ENCODE assay signal across 8 cellular contexts in genomic region chr3:14598143-14598569, GRCh38. TPM values are rescaled to one million over a fixed set of nuclear protein-coding genes. Genes with fewer than 3 reads are reported as not detected.
DNase-seq lines count a peak whose midpoint lies in the region; ATAC-seq, FAIRE-seq and TF ChIP-seq lines count a peak whose summit lies in the region.
"Had no signal": no experiment of that assay in that cellular context is flagged by ENCODE, and none has a peak within 500 bp of the region (broad histone marks: within the 10 kb centered on the region; RNA-seq: fewer than 3 reads in every experiment).

No MANE protein-coding gene starts in this region.

- H3K9ac ChIP-seq in K562 (ENCODE audit: insufficient read depth in 1 of 2, low read depth in 2 of 2, low read length in 2 of 2) (no peak overlapping the region), neural progenitor cell (no peak overlapping the region)

- H3K4me2 ChIP-seq in K562 (ENCODE audit: insufficient read depth, low read length) (no peak overlapping the region), neural progenitor cell (no peak overlapping the region)

- H3K4me3 Mint-ChIP-seq in neural progenitor cell = no peak overlapping the region
- H3K4me3 Mint-ChIP-seq: memory B cell had no signal

- no peak for TF ChIP-seq RAD21 in K562 (CRISPR knock-in tag; conservative IDR thresholded peaks at IDR 0.05 in 1 of 2, IDR thresholded peaks at IDR 0.05 in 1 of 2)

- H3K4me1 Mint-ChIP-seq in neural progenitor cell = peaks cover 35% of the 10 kb centered on the region
- H3K4me1 Mint-ChIP-seq: memory B cell had no signal

- FAIRE-seq in K562 (lab: Jason Lieb, UNC) = peak; percentile 93

- no peaks in the 10 kb centered on the region for H3K36me3 ChIP-seq in K562 (ENCODE audit: control insufficient read depth, insufficient read depth, low read length)
- H3K36me3 ChIP-seq in neural progenitor cell = no peaks in the 10 kb centered on the region

- peaks cover under 1% of the 10 kb centered on the region for H3K9me3 Mint-ChIP-seq in neural progenitor cell

- H3K36me3 Mint-ChIP-seq in neural progenitor cell = no peaks in the 10 kb centered on the region
- H3K36me3 Mint-ChIP-seq: memory B cell had no signal

- in situ Hi-C loops in K562 (cut with MboI) (no loop called here), G401 (cut with HindIII; ENCODE audit: low sequenced_read_pairs) (no loop called here)

- DNase-seq in HS-27A (ENCODE audit: low read depth) (peak; percentile 8), T-helper 1 cell (peak in 3 of 5 donors; percentile 31 to 35 (median 33)), K562 (ENCODE audit: extremely low read depth in 1 of 4, low spot score in 3 of 4) (peak; percentile 58 to 73 (median 68)), neural progenitor cell (ENCODE audit: low spot score) (peak; percentile 83), DMS114 treated with DMSO at 0.1 percent for 48 hours (lab: John Stamatoyannopoulos, UW; ENCODE audit: unreplicated experiment) (no peak), cerebellar nuclear complex (lab: John Stamatoyannopoulos, UW) (no peak), G401 (ENCODE audit: low spot score) (no peak)

- peaks cover 36% of the 10 kb centered on the region for H3K27me3 Mint-ChIP-seq in neural progenitor cell (ENCODE audit: insufficient read depth, low read depth)

- H3K27ac Mint-ChIP-seq in neural progenitor cell = no peak overlapping the region
- H3K27ac Mint-ChIP-seq: memory B cell had no signal

- TF ChIP-seq POLR2A in K562 (conservative IDR thresholded peaks at IDR 0.05) = no peak

- intact Hi-C loops in K562 (cut with micrococcal nuclease) = no loop called here

- POLR2A ChIA-PET in K562 (lab: Yijun Ruan, JAX) = interaction anchor here (0.6 kb wide), 1 partner anchor 109 kb away, joined by 3 read pairs; no protein-coding TSS in a partner anchor

- no peak overlapping the region for H2AFZ ChIP-seq in K562 (ENCODE audit: low read depth, low read length)
- no peak overlapping the region for H2AFZ ChIP-seq in neural progenitor cell (replicated peaks)

- peaks cover 0 to 12% of the 10 kb centered on the region in 2 experiments; a peak in 2 of 5 replicates for H3K4me1 ChIP-seq in K562 (replicated peaks in 1 of 2; ENCODE audit: control insufficient read depth in 2 of 2, insufficient read depth in 2 of 2, low read length in 2 of 2)
- H3K4me1 ChIP-seq in neural progenitor cell = no peaks in the 10 kb centered on the region

- H3K27me3 ChIP-seq in K562 (ENCODE audit: control insufficient read depth in 2 of 2, insufficient read depth in 2 of 2, low read length in 2 of 2) (peaks cover 6 to 42% of the 10 kb centered on the region in 2 experiments; a peak in 4 of 5 replicates), neural progenitor cell (peaks cover 61% of the 10 kb centered on the region)

- 1% methylated on average over 9 of the region's 9 CpGs for WGBS in K562 (ENCODE audit: insufficient coverage, low coverage, missing lambda C conversion rate)

- H3K27ac ChIP-seq in K562 (ENCODE audit: extremely low read depth, low read depth, low read length) (no peak overlapping the region), neural progenitor cell (no peak overlapping the region)

- CTCF ChIA-PET in K562 (lab: Yijun Ruan, JAX; ENCODE audit: low intra/inter-chr PET ratio) = no interaction called here

- ATAC-seq in K562 = peak; percentile 80

- H3K79me2 ChIP-seq in K562 (ENCODE audit: control insufficient read depth, insufficient read depth, low read length) (no peaks in the 10 kb centered on the region), neural progenitor cell (ENCODE audit: low read depth) (no peaks in the 10 kb centered on the region)

- TF ChIP-seq CTCF in K562 (IDR thresholded peaks at IDR 0.05 in 2 of 3, conservative IDR thresholded peaks at IDR 0.05 in 1 of 3; ENCODE audit: insufficient read depth in 2 of 3, low read depth in 1 of 3, low read length in 3 of 3) = no peak
- no peak for TF ChIP-seq CTCF in neural progenitor cell (IDR thresholded peaks at IDR 0.05)

- H3K4me3 ChIP-seq in K562 (no peak overlapping the region), neural progenitor cell (no peak overlapping the region)

- H3K9me3 ChIP-seq in K562 (replicated peaks; ENCODE audit: control insufficient read depth, insufficient read depth, low read depth, low read length) = no peaks in the 10 kb centered on the region
- H3K9me3 ChIP-seq in neural progenitor cell (ENCODE audit: low read depth) = no peaks in the 10 kb centered on the region

- TF ChIP-seq EP300 in K562 (IDR thresholded peaks at IDR 0.05; ENCODE audit: low read length) = no peak

- peaks cover 9% of the 10 kb centered on the region for H4K20me1 ChIP-seq in K562 (replicated peaks; ENCODE audit: control insufficient read depth, insufficient read depth, low read length)
- H4K20me1 ChIP-seq in neural progenitor cell (ENCODE audit: low read depth) = peaks cover 31% of the 10 kb centered on the region

- BruUV-seq in K562 (replicated peaks; lab: Mats Ljungman, UMichigan) = no TSS peak

- H3F3A ChIP-seq in neural progenitor cell (ENCODE audit: low read depth) = no peaks in the 10 kb centered on the region

- no peaks in the 10 kb centered on the region for H3K9me1 ChIP-seq in K562 (ENCODE audit: control insufficient read depth, insufficient read depth, low read length)

TF ChIP-seq in K562, 482 proteins besides CTCF, POLR2A, EP300 and RAD21 (continues in another document):
- no peak for TF ChIP-seq EWSR1 (IDR thresholded peaks at IDR 0.05; ENCODE audit: borderline replicate concordance, low read depth, partially characterized antibody)
- no peak for TF ChIP-seq FOSL1 (tag; conservative IDR thresholded peaks at IDR 0.05)
- no peak for TF ChIP-seq RBFOX2 (IDR thresholded peaks at IDR 0.05; ENCODE audit: low read depth, low read length)

RNA-seq across cellular contexts. Expression of gene CCDC174, which starts 53.4 kb away (rescaled TPM):
- 26.7 and 57.8 TPM in 2 replicates for total RNA-seq in K562 (2011; cell fraction: chromatin; rRNA removed; ENCODE audit: low replicate concordance)
- total RNA-seq in K562 (2011; cell fraction: nucleolus; rRNA removed) = 10.3 and 12.5 TPM in 2 replicates
- total RNA-seq in K562 (2011; cell fraction: nucleoplasm; rRNA removed) = 20.5 and 26.6 TPM in 2 replicates
- total RNA-seq in K562 (2014; rRNA removed) (18.7 and 20.8 TPM in 2 replicates), K562 (2014; rRNA removed; fragmentation: Illumina TruSeq; extraction: Trizol) (31.0 and 33.7 TPM in 2 replicates), K562 (2015; rRNA removed; fragmentation: Illumina TruSeq; extraction: Trizol) (24.8 and 28.5 TPM in 2 replicates), K562 (2021) (18.7 and 19.8 TPM in 2 replicates), neural progenitor cell (ENCODE audit: low replicate concordance) (13.0 and 15.6 TPM in 2 replicates)
- polyA plus RNA-seq in K562 (2011; rRNA removed) (7.4 and 9.5 TPM in 2 replicates), K562 (2014; fragmentation: Illumina TruSeq; extraction: Trizol) (24.9 and 31.6 TPM in 2 replicates), K562 (2014; fragmentation: Nextera tagmentation; extraction: Ambion mirVana) (10 to 100 TPM; 34.9 to 41.0 TPM), K562 (2014; rRNA removed) (16.9 and 22.8 TPM in 2 replicates)
- 3.9 and 4.1 TPM in 2 replicates for polyA plus RNA-seq in K562 (2011; cell fraction: cytosol; rRNA removed)
- 24.3 and 33.3 TPM in 2 replicates for polyA plus RNA-seq in K562 (2011; cell fraction: nucleus; rRNA removed)
- polyA plus RNA-seq in K562 (2012) = 11.8 and 29.6 TPM in 2 replicates
- polyA minus RNA-seq in K562 (2011; rRNA and poly(A)+ RNA removed) = 8.9 and 11.9 TPM in 2 replicates
- 3.7 and 10.5 TPM in 2 replicates for polyA minus RNA-seq in K562 (2011; cell fraction: cytosol; rRNA and poly(A)+ RNA removed)
- polyA minus RNA-seq in K562 (2011; cell fraction: nucleus; rRNA and poly(A)+ RNA removed) = 12.1 and 22.1 TPM in 2 replicates
- 9.3 and 18.9 TPM in 2 replicates for total RNA-seq in G401 (2014; rRNA removed; shearing (Covaris generic))

RNA-seq across cellular contexts. Expression of gene GRIP2, which starts 58.0 kb away (rescaled TPM):
- not detected in 2 replicates for total RNA-seq in K562 (2011; cell fraction: chromatin; rRNA removed; ENCODE audit: low replicate concordance)
- total RNA-seq in K562 (2011; cell fraction: nucleolus; rRNA removed) = under 0.01 TPM in 1 of 2 replicates, not detected in the other
- 0.07 TPM in 1 of 2 replicates, not detected in the other for total RNA-seq in K562 (2011; cell fraction: nucleoplasm; rRNA removed)
- total RNA-seq in K562 (2014; rRNA removed) = not detected in 2 replicates
- not detected in 2 replicates for total RNA-seq in K562 (2014; rRNA removed; fragmentation: Illumina TruSeq; extraction: Trizol)
- total RNA-seq in K562 (2015; rRNA removed; fragmentation: Illumina TruSeq; extraction: Trizol) = not detected in 2 replicates
- not detected in 2 replicates for total RNA-seq in K562 (2021)
- not detected in 2 replicates for polyA plus RNA-seq in K562 (2011; rRNA removed)
- polyA plus RNA-seq in K562 (2011; cell fraction: cytosol; rRNA removed) = 0.04 TPM in 1 of 2 replicates, not detected in the other
- 0.03 and 0.06 TPM in 2 replicates for polyA plus RNA-seq in K562 (2011; cell fraction: nucleus; rRNA removed)
- polyA plus RNA-seq in K562 (2012) = 0.04 and 0.06 TPM in 2 replicates
- polyA plus RNA-seq in K562 (2014; fragmentation: Illumina TruSeq; extraction: Trizol) = not detected in 2 replicates
- polyA plus RNA-seq in K562 (2014; fragmentation: Nextera tagmentation; extraction: Ambion mirVana) = under 1 TPM; 0.01 TPM
- 0.03 TPM in 1 of 2 replicates, not detected in the other for polyA plus RNA-seq in K562 (2014; rRNA removed)
- not detected in 2 replicates for polyA minus RNA-seq in K562 (2011; rRNA and poly(A)+ RNA removed)
- polyA minus RNA-seq in K562 (2011; cell fraction: cytosol; rRNA and poly(A)+ RNA removed) = not detected in 2 replicates
- polyA minus RNA-seq in K562 (2011; cell fraction: nucleus; rRNA and poly(A)+ RNA removed) = not detected in 2 replicates
- total RNA-seq in neural progenitor cell (ENCODE audit: low replicate concordance) = 0.25 TPM in 1 of 2 replicates, not detected in the other
- total RNA-seq in G401 (2014; rRNA removed; shearing (Covaris generic)) = 1.1 and 1.4 TPM in 2 replicates

Comparison
In these comparisons a context has a peak if more than half of its experiments do, and no peak if none do; other contexts are left out.
1. DNase-seq: peak in HS-27A (single experiment), T-helper 1 cell (3 of 5), K562 (4 of 4) and neural progenitor cell (single experiment); none in DMS114 treated with DMSO at 0.1 percent for 48 hours (single experiment), cerebellar nuclear complex (0 of 2) and G401 (single experiment).